8 cellular contexts compared by ENCODE assay signal in the genomic region with DNA sequence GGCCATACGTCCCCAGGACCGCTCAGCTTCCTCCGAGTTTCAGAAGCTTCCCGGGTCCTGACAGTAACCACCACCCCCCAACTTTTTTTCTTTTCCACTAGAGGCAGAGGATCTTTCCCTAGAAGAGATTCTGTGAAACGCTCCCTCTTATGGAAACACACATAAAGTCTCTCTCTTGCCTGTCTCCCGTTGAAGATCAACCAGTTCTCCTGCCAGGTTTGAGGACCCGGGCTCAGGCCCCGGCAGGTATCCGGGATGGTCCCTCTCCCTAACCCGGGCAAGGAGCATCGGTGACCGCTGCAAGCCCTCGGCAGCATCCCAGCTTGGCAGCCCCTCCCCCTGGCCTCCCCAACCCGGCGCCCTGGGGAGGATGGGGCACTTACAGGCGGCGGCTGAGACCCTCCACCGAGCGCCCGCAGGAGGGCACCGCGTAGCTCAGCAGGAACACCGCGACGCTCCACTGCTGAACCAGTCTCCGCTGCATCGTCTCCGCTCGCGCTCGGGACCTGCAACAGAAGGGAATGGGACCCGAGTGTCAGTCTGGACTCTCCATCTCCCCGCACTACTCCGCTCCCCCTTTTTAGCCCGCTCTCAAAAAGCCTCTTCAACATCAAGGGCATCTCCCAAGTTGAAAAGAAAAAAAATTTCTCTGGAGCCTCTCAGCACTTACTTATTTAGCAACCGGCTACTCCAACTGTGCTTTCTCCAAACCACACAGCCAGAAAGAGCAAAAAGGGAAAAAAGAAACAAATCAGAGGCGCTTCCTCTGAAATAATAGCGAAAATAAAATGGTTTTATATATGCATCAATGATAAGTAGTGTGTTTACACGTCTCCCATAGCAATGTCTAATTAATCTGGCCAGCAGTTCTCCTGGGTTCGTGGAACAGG. TPM values are rescaled to one million over a fixed set of nuclear protein-coding genes. Genes with fewer than 3 reads are reported as not detected.
DNase-seq lines count a peak whose midpoint lies in the region; ATAC-seq and TF ChIP-seq lines count a peak whose summit lies in the region.

No MANE protein-coding gene starts in this region.

- TF ChIP-seq POLR2A in prostate gland (IDR thresholded peaks at IDR 0.05): no peak

- DNase-seq in activated T-cell treated with anti-CD3 and anti-CD28 coated beads, Interleukin-2, amount 50 U/mL, for 72 hours: peak in 1 of 2 donors; percentile 8
- peak; percentile 28 for DNase-seq in left cardiac atrium
- DNase-seq in prostate gland (ENCODE audit: low spot score): no peak
- DNase-seq in NCI-H1930 (lab: John Stamatoyannopoulos, UW): no peak
- DNase-seq in NOMO-1 treated with DMSO at 0.1 percent for 48 hours (lab: John Stamatoyannopoulos, UW; ENCODE audit: unreplicated experiment): no peak

- H3K27ac Mint-ChIP-seq in activated T-cell treated with anti-CD3 and anti-CD28 coated beads, Interleukin-2, amount 50 U/mL, for 72 hours: no peak overlapping the region

- no peaks in the 10 kb centered on the region for H3K36me3 Mint-ChIP-seq in activated T-cell treated with anti-CD3 and anti-CD28 coated beads, Interleukin-2, amount 50 U/mL, for 72 hours (ENCODE audit: insufficient read depth in 2 of 2)

- no peaks in the 10 kb centered on the region for H3K9me3 Mint-ChIP-seq in activated T-cell treated with anti-CD3 and anti-CD28 coated beads, Interleukin-2, amount 50 U/mL, for 72 hours

- H3K4me3 ChIP-seq in BLaER1: peak overlapping the region; percentile 60
- H3K4me3 ChIP-seq in prostate gland: peak overlapping the region; percentile 39 to 40

- H3K9me3 ChIP-seq in BLaER1: peaks cover 16% of the 10 kb centered on the region
- H3K9me3 ChIP-seq in prostate gland: no peaks in the 10 kb centered on the region

- H3K27me3 ChIP-seq in BLaER1 (peaks cover 80% of the 10 kb centered on the region), prostate gland (replicated peaks; ENCODE audit: insufficient read depth) (no peaks in the 10 kb centered on the region)

- no peak for TF ChIP-seq CTCF in prostate gland (IDR thresholded peaks at IDR 0.05)

- no peaks in the 10 kb centered on the region for H3K36me3 ChIP-seq in BLaER1
- no peaks in the 10 kb centered on the region for H3K36me3 ChIP-seq in prostate gland

- H3K4me1 ChIP-seq in BLaER1 (peaks cover 12% of the 10 kb centered on the region), prostate gland (replicated peaks) (no peaks in the 10 kb centered on the region)

- H3K9ac ChIP-seq in BLaER1: no peak overlapping the region

- H3K4me1 Mint-ChIP-seq in activated T-cell treated with anti-CD3 and anti-CD28 coated beads, Interleukin-2, amount 50 U/mL, for 72 hours (ENCODE audit: low read depth): peaks cover 24% of the 10 kb centered on the region

- 2% methylated on average over 37 of the region's 40 CpGs for WGBS in prostate gland

- peaks cover 93% of the 10 kb centered on the region for H3K27me3 Mint-ChIP-seq in activated T-cell treated with anti-CD3 and anti-CD28 coated beads, Interleukin-2, amount 50 U/mL, for 72 hours (ENCODE audit: low read depth)

- peak overlapping the region; percentile 88 to 91 for H3K4me3 Mint-ChIP-seq in activated T-cell treated with anti-CD3 and anti-CD28 coated beads, Interleukin-2, amount 50 U/mL, for 72 hours

- peaks cover 23% of the 10 kb centered on the region; the same call in 1 of the 2 replicates for H4K20me1 ChIP-seq in BLaER1

- intact Hi-C loops in left cardiac atrium (cut with DNase I): no loop called here
- intact Hi-C loops in prostate gland (cut with DNase I): no loop called here

- no peak overlapping the region for H3K27ac ChIP-seq in BLaER1
- peak overlapping the region in 1 of 2 donors; percentile 41 for H3K27ac ChIP-seq in prostate gland

- ATAC-seq in HG02852 (IDR thresholded peaks at IDR 0.05; ENCODE audit: unreplicated experiment): peak; percentile 3
- ATAC-seq in activated T-cell treated with anti-CD3 and anti-CD28 coated beads, Interleukin-2, amount 50 U/mL, for 72 hours (replicated peaks in 1 of 2): no peak
- ATAC-seq in left cardiac atrium: peak; percentile 24 to 48
- ATAC-seq in GM18861 (IDR thresholded peaks at IDR 0.05; ENCODE audit: unreplicated experiment): no peak

- H3K4me2 ChIP-seq in BLaER1: peak overlapping the region; percentile 84

RNA-seq across cellular contexts. Expression of gene PTHLH, which starts 3.3 kb away (rescaled TPM):
- total RNA-seq in activated T-cell treated with anti-CD3 and anti-CD28 coated beads, Interleukin-2, amount 50 U/mL, for 72 hours: not detected
- 10 to 100 TPM in 1 of 2 donors, under 1 TPM in 1; 0.41 to 11.6 TPM for total RNA-seq in left cardiac atrium
- under 1 TPM; 0.51 to 0.64 TPM for total RNA-seq in prostate gland

Comparison
In these comparisons a context has a peak if more than half of its experiments do, and no peak if none do; other contexts are left out.
1. ATAC-seq: peak in HG02852 (single experiment) and left cardiac atrium (2 of 2); none in activated T-cell treated with anti-CD3 and anti-CD28 coated beads, Interleukin-2, amount 50 U/mL, for 72 hours (0 of 2) and GM18861 (single experiment).